Comparison of ENCODE assay signal across 11 cellular contexts in the genomic region with DNA sequence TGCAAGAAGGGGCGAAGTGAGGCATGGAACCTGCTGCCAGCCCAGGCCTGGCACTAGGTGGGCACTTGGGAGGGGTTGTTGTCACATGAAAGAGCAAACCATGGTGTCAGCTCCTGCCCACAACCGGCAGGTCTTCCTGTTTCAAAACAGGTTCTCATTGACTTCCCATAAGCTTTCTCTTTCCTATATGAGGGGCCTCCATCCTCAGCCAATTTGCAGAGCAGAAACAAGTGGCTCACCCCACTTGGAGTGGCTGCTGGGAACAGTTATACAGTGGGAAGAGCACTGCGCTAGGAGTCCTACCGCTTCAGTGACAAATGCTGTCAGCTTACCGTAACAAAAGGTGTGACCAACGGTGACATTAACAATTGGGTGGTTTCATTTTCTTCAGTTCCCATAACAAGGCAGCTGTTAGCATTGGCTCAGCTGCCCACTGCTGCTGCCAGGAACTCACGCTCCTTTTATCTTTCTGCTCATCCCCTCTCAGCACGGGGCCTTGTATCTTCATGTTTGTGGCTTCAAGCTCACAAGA. TPM values are rescaled to one million over a fixed set of nuclear protein-coding genes. Genes with fewer than 3 reads are reported as not detected.
DNase-seq lines count a peak whose midpoint lies in the region; ATAC-seq, FAIRE-seq and TF ChIP-seq lines count a peak whose summit lies in the region.
"Had no signal": no experiment of that assay in that cellular context is flagged by ENCODE, and none has a peak within 500 bp of the region (broad histone marks: within the 10 kb centered on the region; RNA-seq: fewer than 3 reads in every experiment).

No MANE protein-coding gene starts in this region.

- no peak overlapping the region for H2AFZ ChIP-seq in neuronal stem cell (ENCODE audit: low read length)

- H3K27me3 ChIP-seq in left lung (peaks cover 0 to 14% of the 10 kb centered on the region in 2 donors), neuronal stem cell (ENCODE audit: control insufficient read depth in 3 of 3, insufficient read depth in 3 of 3, low read depth in 1 of 3, low read length in 3 of 3) (peaks cover 0 to 26% (median 0%) of the 10 kb centered on the region in 3 experiments)

- no peak overlapping the region for H4K8ac ChIP-seq in neuronal stem cell (ENCODE audit: low read depth, low read length)

- intact Hi-C loops in left lung (cut with DNase I), result no loop called here

- no peak overlapping the region for H2BK120ac ChIP-seq in neuronal stem cell (ENCODE audit: low read depth, low read length)

- no peak overlapping the region for H3K18ac ChIP-seq in neuronal stem cell (ENCODE audit: low read length)

- peaks cover 8% of the 10 kb centered on the region for H3K36me3 Mint-ChIP-seq in T-helper 17 cell (ENCODE audit: low read depth)

- H3K27ac Mint-ChIP-seq in T-helper 17 cell, result peak overlapping the region; percentile 96

- no peak overlapping the region for H3K9ac ChIP-seq in neuronal stem cell (ENCODE audit: low read depth, low read length, poor library complexity)

- no peak overlapping the region for H3K14ac ChIP-seq in neuronal stem cell (ENCODE audit: low read length)

- peak overlapping the region; percentile 23 to 91 for H3K27ac ChIP-seq in left lung
- no peak overlapping the region for H3K27ac ChIP-seq in neuronal stem cell (replicated peaks; ENCODE audit: low read length)

- no peak overlapping the region for H2BK12ac ChIP-seq in neuronal stem cell (ENCODE audit: low read length)

- FAIRE-seq in GM18507 (lab: Jason Lieb, UNC) (peak; percentile 88), RCC 7860 (lab: Jason Lieb, UNC) (no peak)
- FAIRE-seq: astrocyte had no signal

- no peak overlapping the region for H2BK5ac ChIP-seq in neuronal stem cell (ENCODE audit: low read length)

- H3K4me3 ChIP-seq in left lung, result no peak overlapping the region
- no peak overlapping the region for H3K4me3 ChIP-seq in neuronal stem cell (ENCODE audit: low read length in 2 of 2)
- H3K4me3 ChIP-seq: lung had no signal

- DNase-seq in GM18507 (ENCODE audit: extremely low spot score, insufficient read length, low read depth) (no peak), T-helper 17 cell (no peak), left lung (peak in 1 of 2 donors; percentile 45), NCI-H1436 (lab: John Stamatoyannopoulos, UW) (no peak), RCC 7860 (ENCODE audit: low spot score) (no peak), neuronal stem cell (ENCODE audit: low spot score) (no peak)
- DNase-seq: NCI-H446 treated with DMSO at 0.1 percent for 48 hours had no signal

- peak overlapping the region; percentile 50 for H3K4me3 Mint-ChIP-seq in T-helper 17 cell

- no peak overlapping the region for H3K4me2 ChIP-seq in neuronal stem cell (ENCODE audit: insufficient read depth, low read length, poor library complexity, severe bottlenecking)

- peak; percentile 33 for ATAC-seq in T-helper 17 cell
- peak; percentile 11 for ATAC-seq in left lung

- H3K4me1 Mint-ChIP-seq in T-helper 17 cell, result peaks cover 71% of the 10 kb centered on the region

- H2BK15ac ChIP-seq in neuronal stem cell (ENCODE audit: low read length), result no peak overlapping the region

- no peak overlapping the region for H4K91ac ChIP-seq in neuronal stem cell (ENCODE audit: low read depth, low read length, poor library complexity)

- no peak overlapping the region for H3K23ac ChIP-seq in neuronal stem cell (ENCODE audit: low read depth, low read length, poor library complexity)

- no peak for TF ChIP-seq CTCF in left lung (IDR thresholded peaks at IDR 0.05)

- no peaks in the 10 kb centered on the region for H3K9me3 ChIP-seq in T-helper 17 cell (ENCODE audit: control insufficient read depth, low read length, poor library complexity, severe bottlenecking)
- no peaks in the 10 kb centered on the region for H3K9me3 ChIP-seq in left lung
- peaks cover 0 to 3% of the 10 kb centered on the region in 2 donors for H3K9me3 ChIP-seq in neuronal stem cell (replicated peaks in 1 of 2; ENCODE audit: control insufficient read depth in 2 of 2, insufficient read depth in 1 of 2, low read depth in 1 of 2, low read length in 2 of 2)

- H3K4ac ChIP-seq in neuronal stem cell (ENCODE audit: low read length), result no peak overlapping the region

- H3K4me1 ChIP-seq in left lung (peaks cover 0 to 59% of the 10 kb centered on the region in 2 donors), neuronal stem cell (ENCODE audit: control insufficient read depth in 2 of 2, insufficient read depth in 1 of 2, low read depth in 1 of 2, low read length in 2 of 2) (no peaks in the 10 kb centered on the region)

- H3K36me3 ChIP-seq in left lung (peaks cover 0 to 23% of the 10 kb centered on the region in 2 donors), neuronal stem cell (replicated peaks in 1 of 2; ENCODE audit: control insufficient read depth in 2 of 2, insufficient read depth in 2 of 2, low read length in 2 of 2) (no peaks in the 10 kb centered on the region)

- no peaks in the 10 kb centered on the region for H3K79me1 ChIP-seq in neuronal stem cell (ENCODE audit: low read depth, low read length)

- no peaks in the 10 kb centered on the region for H3K27me3 Mint-ChIP-seq in T-helper 17 cell

- no peak overlapping the region for H2AK5ac ChIP-seq in neuronal stem cell (ENCODE audit: low read depth, low read length)

- WGBS in neuronal stem cell (ENCODE audit: extremely low coverage in 2 of 2, insufficient read length in 2 of 2, insufficient replicate concordance in 1 of 2), 2 donors, result no CpG with 5 or more reads among the region's 8 CpGs

RNA-seq across cellular contexts. Expression of a gene that starts 10.2 kb away (rescaled TPM):
- 1 to 10 TPM in 1 of 2 donors, under 1 TPM in 1; 0.37 to 2.1 TPM for total RNA-seq in T-helper 17 cell
- under 1 TPM in 1 of 2 donors, not detected in 1; 0.26 TPM for total RNA-seq in left lung
- polyA plus RNA-seq in neuronal stem cell (2013, experiment 1 of 2), result 0.22 TPM
- polyA plus RNA-seq in neuronal stem cell (2013, experiment 2 of 2), result 0.28 TPM
- total RNA-seq: astrocyte, fibroblast of villous mesenchyme, ureter had no signal

RNA-seq across cellular contexts. Expression of a gene that starts 21.6 kb away (rescaled TPM):
- 100 to 1,000 TPM; 297 to 478 TPM for total RNA-seq in T-helper 17 cell
- 10 to 100 TPM; 40.9 to 77.2 TPM for total RNA-seq in left lung
- 1.2 TPM for polyA plus RNA-seq in neuronal stem cell (2013, experiment 1 of 2)
- 1.1 TPM for polyA plus RNA-seq in neuronal stem cell (2013, experiment 2 of 2)

RNA-seq across cellular contexts. Expression of a gene that starts 34.5 kb away (rescaled TPM):
- total RNA-seq in T-helper 17 cell (10 to 100 TPM; 11.2 to 11.8 TPM), left lung (10 to 100 TPM in 1 of 2 donors, 1 to 10 TPM in 1; 7.2 to 16.0 TPM)
- 17.0 TPM for polyA plus RNA-seq in neuronal stem cell (2013, experiment 1 of 2)
- polyA plus RNA-seq in neuronal stem cell (2013, experiment 2 of 2), result 18.2 TPM

RNA-seq across cellular contexts. Expression of a gene that starts 59.8 kb away (rescaled TPM):
- total RNA-seq in T-helper 17 cell, result 10 to 100 TPM; 89.5 to 98.7 TPM
- total RNA-seq in left lung, result 10 to 100 TPM; 16.2 to 63.4 TPM
- not detected for polyA plus RNA-seq in neuronal stem cell (2013, experiment 1 of 2)
- not detected for polyA plus RNA-seq in neuronal stem cell (2013, experiment 2 of 2)
- total RNA-seq: astrocyte had no signal
